11 cellular contexts compared by ENCODE assay signal in genomic region chr2:74052732-74053712, GRCh38.
A peak's percentile ranks its signal among the peaks of the same experiment; 100 is the strongest.
DNase-seq lines count a peak whose midpoint lies in the region; ATAC-seq and TF ChIP-seq lines count a peak whose summit lies in the region.
"Had no signal": no experiment of that assay in that cellular context is flagged by ENCODE, and none has a peak within 500 bp of the region (broad histone marks: within the 10 kb centered on the region; RNA-seq: fewer than 3 reads in every experiment).

No MANE protein-coding gene starts in this region.

- H3K27me3 ChIP-seq in CD4-positive, alpha-beta memory T cell (ENCODE audit: insufficient read depth, low read length), result no peaks in the 10 kb centered on the region

- intact Hi-C loops in CD4-positive, alpha-beta memory T cell (cut with micrococcal nuclease), result no loop called here
- intact Hi-C loops in OCI-LY7 (cut with micrococcal nuclease; ENCODE audit: unreplicated experiment), result no loop called here
- intact Hi-C loops in left cardiac atrium (cut with DNase I), result no loop called here

- no peak overlapping the region for H3K27ac ChIP-seq in CD4-positive, alpha-beta memory T cell (ENCODE audit: low read depth, low read length)
- no peak overlapping the region for H3K27ac ChIP-seq in OCI-LY7 (ENCODE audit: low read depth, low read length, poor library complexity, severe bottlenecking)

- CTCF ChIA-PET in CD4-positive, alpha-beta memory T cell (lab: Charles Lee; ENCODE audit: partially characterized antibody), result interaction anchor here (0.6 to 1.7 kb wide), 4 partner anchors 11 to 66 kb away, joined by 3 to 4 read pairs (median 4); no protein-coding TSS in a partner anchor
- CTCF ChIA-PET in OCI-LY7 (lab: Charles Lee; ENCODE audit: unreplicated experiment), result no interaction called here

- H3K4me3 Mint-ChIP-seq in CD4-positive, alpha-beta memory T cell, result peak overlapping the region in 7 of 8 donors; percentile 0 to 77 (median 36)

- POLR2A ChIA-PET in CD4-positive, alpha-beta memory T cell (lab: Charles Lee; ENCODE audit: partially characterized antibody), result interaction anchor here (0.6 to 3.1 kb wide), 4 partner anchors 12 to 126 kb away, joined by 3 to 12 read pairs (median 4); no protein-coding TSS in a partner anchor
- POLR2A ChIA-PET in OCI-LY7 (lab: Charles Lee), result interaction anchor here (0.5 to 1.2 kb wide), 8 partner anchors 11 to 280 kb away, joined by 3 to 6 read pairs (median 3); no protein-coding TSS in a partner anchor

- H3K27ac Mint-ChIP-seq in CD4-positive, alpha-beta memory T cell, result peak overlapping the region; percentile 6 to 82 (median 63)

- H3K4me1 Mint-ChIP-seq in CD4-positive, alpha-beta memory T cell, result peaks cover 23 to 53% (median 42%) of the 10 kb centered on the region in 4 donors

- H4K20me1 ChIP-seq in OCI-LY7 (ENCODE audit: insufficient read depth, low read length), result no peaks in the 10 kb centered on the region

- H3K9me3 Mint-ChIP-seq in CD4-positive, alpha-beta memory T cell, result peaks cover 0 to 2% (median 0%) of the 10 kb centered on the region in 8 donors

- peaks cover 16 to 22% of the 10 kb centered on the region in 2 donors for H3K36me3 Mint-ChIP-seq in CD4-positive, alpha-beta memory T cell

- no peaks in the 10 kb centered on the region for H3K9me3 ChIP-seq in CD4-positive, alpha-beta memory T cell (ENCODE audit: control insufficient read depth in 1 of 2, low read length in 2 of 2)
- H3K9me3 ChIP-seq in OCI-LY7 (ENCODE audit: low read length), result no peaks in the 10 kb centered on the region

- peaks cover 4% of the 10 kb centered on the region for H3K36me3 ChIP-seq in CD4-positive, alpha-beta memory T cell (ENCODE audit: insufficient read depth, low read length)
- peaks cover 15% of the 10 kb centered on the region for H3K36me3 ChIP-seq in OCI-LY7 (ENCODE audit: insufficient read depth, low read length)

- no peak overlapping the region for H2AFZ ChIP-seq in OCI-LY7 (ENCODE audit: low read length)

- no peaks in the 10 kb centered on the region for H3K27me3 Mint-ChIP-seq in CD4-positive, alpha-beta memory T cell

- H3K4me3 ChIP-seq in CD4-positive, alpha-beta memory T cell (ENCODE audit: low read length in 2 of 2), result no peak overlapping the region
- H3K4me3 ChIP-seq in OCI-LY7 (ENCODE audit: low read depth, low read length, poor library complexity, severe bottlenecking), result no peak overlapping the region
- H3K4me3 ChIP-seq: smooth muscle cell had no signal

- no peaks in the 10 kb centered on the region for H3K9me2 ChIP-seq in OCI-LY7 (ENCODE audit: insufficient read depth, low read length)

- peak overlapping the region; percentile 39; the same call in 1 of the 2 replicates for H3K4me2 ChIP-seq in OCI-LY7 (ENCODE audit: low read length)
- H3K4me2 ChIP-seq: smooth muscle cell had no signal

- H3K79me2 ChIP-seq in OCI-LY7 (ENCODE audit: insufficient read depth, low read depth, low read length), result no peaks in the 10 kb centered on the region

- no peak for TF ChIP-seq CTCF in OCI-LY7 (conservative IDR thresholded peaks at IDR 0.05; ENCODE audit: low read length)

- ATAC-seq in GM18909 (IDR thresholded peaks at IDR 0.05; ENCODE audit: poor library complexity, unreplicated experiment) (peak; percentile 45), GM21717 (IDR thresholded peaks at IDR 0.05; ENCODE audit: unreplicated experiment) (no peak), left cardiac atrium (no peak)

- DNase-seq in CD4-positive, alpha-beta memory T cell, result peak; percentile 33 to 49 (median 37)
- DNase-seq in OCI-LY7 (ENCODE audit: low spot score) (peak; percentile 47), iris pigment epithelial cell (ENCODE audit: low read depth) (peak; percentile 32), NCI-H1436 treated with DMSO at 0.1 percent for 48 hours (lab: John Stamatoyannopoulos, UW) (no peak), left cardiac atrium (no peak), DMS114 treated with DMSO at 0.1 percent for 48 hours (lab: John Stamatoyannopoulos, UW; ENCODE audit: unreplicated experiment) (no peak)
- DNase-seq: KBM-7, NCI-H2107 had no signal

- no TSS peak for BruUV-seq in OCI-LY7 (replicated peaks; lab: Mats Ljungman, UMichigan)

- H3K4me1 ChIP-seq in CD4-positive, alpha-beta memory T cell (ENCODE audit: insufficient read depth, low read length), result peaks cover 20% of the 10 kb centered on the region
- H3K4me1 ChIP-seq in OCI-LY7 (ENCODE audit: insufficient read depth, low read length, poor library complexity, severe bottlenecking), result peaks cover 11% of the 10 kb centered on the region

Comparison
In these comparisons a context has a peak if more than half of its experiments do, and no peak if none do; other contexts are left out.
1. DNase-seq: peak in CD4-positive, alpha-beta memory T cell (5 of 5), OCI-LY7 (single experiment) and iris pigment epithelial cell (single experiment); none in NCI-H1436 treated with DMSO at 0.1 percent for 48 hours (single experiment), left cardiac atrium (single experiment) and DMS114 treated with DMSO at 0.1 percent for 48 hours (single experiment).